In genomic region chr2:73842739-73843019, GRCh38 we compare ENCODE assay signal across 21 cellular contexts. TPM values are rescaled to one million over a fixed set of nuclear protein-coding genes. Genes with fewer than 3 reads are reported as not detected.
"Had no signal": no experiment of that assay in that cellular context is flagged by ENCODE, and none has a peak within 500 bp of the region (broad histone marks: within the 10 kb centered on the region; RNA-seq: fewer than 3 reads in every experiment).

No MANE protein-coding gene starts in this region.

- H3K27ac Mint-ChIP-seq: activated B cell treated with CpG ODN at 0.5 μM for 24 hours; activated naive CD4-positive, alpha-beta T cell treated with anti-CD3 and anti-CD28 coated beads for 36 hours; activated T-helper 2 cell treated with anti-CD3 and anti-CD28 coated beads, Interferon-gamma antibody, Interleukin-2, Interleukin-4, amounts not matched to agents 10 μg/mL and 5 μg/mL and 100 μg/mL, durations not matched to agents 14 hours and 24 hours and 36 hours; mesothelial cell of epicardium; stimulated activated naive B cell treated with anti-CD40 and anti-IgM and Interleukin-4, amounts not matched to agents 10 μg/mL and 1 μg/mL and 100 μg/mL, for 72 hours had no signal

- H3K4me3 Mint-ChIP-seq: activated B cell treated with CpG ODN at 0.5 μM for 24 hours; activated CD8-positive, alpha-beta T cell treated with anti-CD3 and anti-CD28 coated beads for 36 hours; activated naive CD4-positive, alpha-beta T cell treated with anti-CD3 and anti-CD28 coated beads for 36 hours; mesothelial cell of epicardium; naive thymus-derived CD4-positive, alpha-beta T cell; stimulated activated naive B cell treated with anti-CD40 and anti-IgM and Interleukin-4, amounts not matched to agents 10 μg/mL and 1 μg/mL and 100 μg/mL, for 72 hours had no signal

- DNase-seq: activated B cell treated with CpG ODN at 0.5 μM for 24 hours; activated CD4-positive, alpha-beta T cell treated with anti-CD3 and anti-CD28 coated beads for 4 hours; activated CD8-positive, alpha-beta T cell treated with anti-CD3 and anti-CD28 coated beads for 36 hours; activated naive CD4-positive, alpha-beta T cell treated with anti-CD3 and anti-CD28 coated beads for 36 hours; activated T-cell treated with anti-CD3 and anti-CD28 coated beads, Interleukin-2, amount 50 U/mL, for 1 hour; caudate nucleus; dorsolateral prefrontal cortex; foreskin fibroblast; kidney; left lung; naive thymus-derived CD4-positive, alpha-beta T cell; stimulated activated naive B cell treated with anti-CD40 and anti-IgM and Interleukin-4, amounts not matched to agents 10 μg/mL and 1 μg/mL and 100 μg/mL, for 72 hours; thyroid gland; uterus had no signal

- H3K9me3 ChIP-seq: body of pancreas, left lung, thyroid gland, uterus had no signal

- H3K27me3 ChIP-seq: body of pancreas, dorsolateral prefrontal cortex, left lung, thyroid gland, uterus had no signal

- H3K4me1 Mint-ChIP-seq: mesothelial cell of epicardium had no signal

- ATAC-seq: activated CD8-positive, alpha-beta T cell treated with anti-CD3 and anti-CD28 coated beads for 36 hours; body of pancreas; left lung; naive thymus-derived CD4-positive, alpha-beta T cell; stimulated activated naive B cell treated with anti-CD40 and anti-IgM and Interleukin-4, amounts not matched to agents 10 μg/mL and 1 μg/mL and 100 μg/mL, for 72 hours had no signal

- H3K9me3 Mint-ChIP-seq: activated B cell treated with CpG ODN at 0.5 μM for 24 hours; activated CD8-positive, alpha-beta T cell treated with anti-CD3 and anti-CD28 coated beads for 36 hours; activated naive CD4-positive, alpha-beta T cell treated with anti-CD3 and anti-CD28 coated beads for 36 hours; activated T-helper 2 cell treated with anti-CD3 and anti-CD28 coated beads, Interferon-gamma antibody, Interleukin-2, Interleukin-4, amounts not matched to agents 10 μg/mL and 5 μg/mL and 100 μg/mL, durations not matched to agents 14 hours and 24 hours and 36 hours; mesothelial cell of epicardium; stimulated activated naive B cell treated with anti-CD40 and anti-IgM and Interleukin-4, amounts not matched to agents 10 μg/mL and 1 μg/mL and 100 μg/mL, for 72 hours had no signal

- H3K27ac ChIP-seq: body of pancreas, left lung, thyroid gland, uterus had no signal

- H3K36me3 ChIP-seq: uterus had no signal

- H3K27me3 Mint-ChIP-seq: activated B cell treated with CpG ODN at 0.5 μM for 24 hours; activated CD8-positive, alpha-beta T cell treated with anti-CD3 and anti-CD28 coated beads for 36 hours; naive thymus-derived CD4-positive, alpha-beta T cell; stimulated activated naive B cell treated with anti-CD40 and anti-IgM and Interleukin-4, amounts not matched to agents 10 μg/mL and 1 μg/mL and 100 μg/mL, for 72 hours had no signal

- H3K4me3 ChIP-seq: body of pancreas, dorsolateral prefrontal cortex, left lung, thyroid gland, uterus had no signal

- H3K4me1 ChIP-seq: thyroid gland had no signal

RNA-seq across cellular contexts. Expression of gene ACTG2, which starts 50.1 kb away (rescaled TPM):
- total RNA-seq: activated B cell treated with CpG ODN at 0.5 μM for 24 hours; activated naive CD4-positive, alpha-beta T cell treated with anti-CD3 and anti-CD28 coated beads for 36 hours; lung microvascular endothelial cell; naive thymus-derived CD4-positive, alpha-beta T cell; T-helper 2 cell treated with Interferon-gamma antibody and Interleukin-4, amounts not matched to agents 100 ng/mL and 5 ng/mL, for 36 hours had no signal
- polyA plus RNA-seq: naive thymus-derived CD4-positive, alpha-beta T cell had no signal

RNA-seq across cellular contexts. Expression of gene C2orf78, which starts 58.7 kb away (rescaled TPM):
- total RNA-seq: activated B cell treated with CpG ODN at 0.5 μM for 24 hours; activated CD8-positive, alpha-beta T cell treated with anti-CD3 and anti-CD28 coated beads for 36 hours; activated naive CD4-positive, alpha-beta T cell treated with anti-CD3 and anti-CD28 coated beads for 36 hours; activated T-helper 2 cell treated with anti-CD3 and anti-CD28 coated beads, Interferon-gamma antibody, Interleukin-2, Interleukin-4, amounts not matched to agents 10 μg/mL and 5 μg/mL and 100 μg/mL, durations not matched to agents 14 hours and 24 hours and 36 hours; body of pancreas; dorsolateral prefrontal cortex; kidney; left lung; lung microvascular endothelial cell; mesothelial cell of epicardium; naive thymus-derived CD4-positive, alpha-beta T cell; osteocyte; subcutaneous adipose tissue; T-helper 2 cell treated with Interferon-gamma antibody and Interleukin-4, amounts not matched to agents 100 ng/mL and 5 ng/mL, for 36 hours; thyroid gland; uterus had no signal
- polyA plus RNA-seq: naive thymus-derived CD4-positive, alpha-beta T cell had no signal
